15 cellular contexts compared by ENCODE assay signal in genomic region chr17:16343569-16343968, GRCh38.
"Had no signal": no experiment of that assay in that cellular context is flagged by ENCODE, and none has a peak within 500 bp of the region (broad histone marks: within the 10 kb centered on the region; RNA-seq: fewer than 3 reads in every experiment).

No MANE protein-coding gene starts in this region.

- H3K36me3 ChIP-seq: neutrophil, transverse colon had no signal

- H3K9me3 Mint-ChIP-seq: effector memory CD8-positive, alpha-beta T cell; naive thymus-derived CD8-positive, alpha-beta T cell; stimulated activated naive CD8-positive, alpha-beta T cell treated with anti-CD3 and anti-CD28 coated beads, Interleukin-15, amount 100 ng/mL, for 72 hours had no signal

- H3K27ac Mint-ChIP-seq: effector memory CD8-positive, alpha-beta T cell had no signal

- H3K4me3 Mint-ChIP-seq: effector memory CD8-positive, alpha-beta T cell; naive thymus-derived CD8-positive, alpha-beta T cell; stimulated activated naive CD8-positive, alpha-beta T cell treated with anti-CD3 and anti-CD28 coated beads, Interleukin-15, amount 100 ng/mL, for 72 hours had no signal

- H3K27ac ChIP-seq: lower lobe of right lung, neutrophil, parathyroid adenoma, skin epidermis, spleen, suprapubic skin, transverse colon, vagina had no signal

- ATAC-seq: effector memory CD8-positive, alpha-beta T cell; left ventricle myocardium superior; naive thymus-derived CD8-positive, alpha-beta T cell; stimulated activated naive CD8-positive, alpha-beta T cell treated with anti-CD3 and anti-CD28 coated beads, Interleukin-15, amount 100 ng/mL, for 72 hours had no signal

- H3K4me1 ChIP-seq: lower lobe of right lung, parathyroid adenoma, spleen, suprapubic skin, transverse colon, vagina had no signal

- H3K9me3 ChIP-seq: lower lobe of right lung, neutrophil, spleen, suprapubic skin, transverse colon, vagina had no signal

- H3K27me3 ChIP-seq: neutrophil, spleen, suprapubic skin, transverse colon, vagina had no signal

- H3K4me1 Mint-ChIP-seq: stimulated activated naive CD8-positive, alpha-beta T cell treated with anti-CD3 and anti-CD28 coated beads, Interleukin-15, amount 100 ng/mL, for 72 hours had no signal

- H3K4me3 ChIP-seq: lower lobe of right lung, skin epidermis, spleen, suprapubic skin, transverse colon, vagina had no signal

- H3K27me3 Mint-ChIP-seq: effector memory CD8-positive, alpha-beta T cell; naive thymus-derived CD8-positive, alpha-beta T cell; stimulated activated naive CD8-positive, alpha-beta T cell treated with anti-CD3 and anti-CD28 coated beads, Interleukin-15, amount 100 ng/mL, for 72 hours had no signal

- DNase-seq: cortex of kidney; effector memory CD8-positive, alpha-beta T cell; left ventricle myocardium superior; lower lobe of right lung; naive thymus-derived CD8-positive, alpha-beta T cell; spleen; stimulated activated CD4-positive, alpha-beta T cell treated with anti-CD3 and anti-CD28 coated beads, Interleukin-4, amount 100 ng/mL, for 4 hours; stimulated activated naive CD4-positive, alpha-beta T cell; stimulated activated naive CD8-positive, alpha-beta T cell treated with anti-CD3 and anti-CD28 coated beads, Interleukin-15, amount 100 ng/mL, for 72 hours; transverse colon had no signal
